Comparison of ENCODE assay signal across 8 cellular contexts in the genomic region with DNA sequence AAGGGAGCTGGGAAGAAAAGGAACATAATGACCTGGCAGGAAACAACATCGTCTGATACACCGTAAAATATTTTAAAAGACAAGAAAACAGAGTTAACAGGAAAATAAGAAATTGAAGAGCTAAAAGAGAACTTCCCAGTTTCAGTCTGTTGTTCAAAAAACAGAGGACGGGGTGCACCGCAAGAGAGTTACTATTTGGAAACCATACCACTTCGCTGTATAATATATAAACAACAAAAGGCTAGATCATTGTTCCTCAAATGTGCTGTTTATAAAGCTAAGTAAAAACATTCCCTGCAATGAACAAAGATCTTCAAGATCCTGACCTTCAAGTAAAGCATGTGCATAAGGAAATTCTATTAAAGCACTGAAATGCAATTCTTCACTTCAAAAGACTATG. TPM values are rescaled to one million over a fixed set of nuclear protein-coding genes. Genes with fewer than 3 reads are reported as not detected.
DNase-seq lines count a peak whose midpoint lies in the region; ATAC-seq and TF ChIP-seq lines count a peak whose summit lies in the region.

No MANE protein-coding gene starts in this region.

- H3K18ac ChIP-seq in mesendoderm (ENCODE audit: low read length): no peak overlapping the region

- DNase-seq in right atrium auricular region (ENCODE audit: low spot score) (no peak), cardiac septum (ENCODE audit: low spot score) (no peak), astrocyte of the cerebellum (ENCODE audit: low read depth) (no peak), mesendoderm (no peak), DMS114 treated with DMSO at 0.1 percent for 48 hours (lab: John Stamatoyannopoulos, UW; ENCODE audit: unreplicated experiment) (no peak), hypothalamus (lab: John Stamatoyannopoulos, UW) (no peak), NCI-H1105 treated with DMSO at 0.1 percent for 48 hours (lab: John Stamatoyannopoulos, UW) (no peak)

- H3K23ac ChIP-seq in mesendoderm (ENCODE audit: low read length): no peak overlapping the region

- H2BK120ac ChIP-seq in mesendoderm (ENCODE audit: low read depth, low read length): no peak overlapping the region

- H3K27ac ChIP-seq in right atrium auricular region (peak overlapping the region; percentile 88 to 93), mesendoderm (ENCODE audit: low read depth, low read length) (no peak overlapping the region)

- H3K4ac ChIP-seq in mesendoderm (ENCODE audit: low read depth, low read length): no peak overlapping the region

- peak overlapping the region; percentile 96 for H3K9ac ChIP-seq in mesendoderm (ENCODE audit: low read length)

- WGBS in mesendoderm (ENCODE audit: extremely low coverage, insufficient coverage, low lambda C conversion rate): no CpG with 5 or more reads among the region's 5 CpGs

- H3K27me3 ChIP-seq in right atrium auricular region (no peaks in the 10 kb centered on the region), mesendoderm (ENCODE audit: insufficient read depth, low read length, poor library complexity) (no peaks in the 10 kb centered on the region)

- H3K4me3 ChIP-seq in right atrium auricular region (peak overlapping the region; percentile 70 to 85), astrocyte of the cerebellum (ENCODE audit: low read depth, low read length) (peak overlapping the region; percentile 79), mesendoderm (ENCODE audit: low read length) (no peak overlapping the region)

- no peak overlapping the region for H4K5ac ChIP-seq in mesendoderm (ENCODE audit: low read length)

- no peak overlapping the region for H2AK5ac ChIP-seq in mesendoderm (ENCODE audit: low read length)

- H3K79me1 ChIP-seq in mesendoderm (ENCODE audit: low read length): peaks cover 8% of the 10 kb centered on the region

- H2BK5ac ChIP-seq in mesendoderm (ENCODE audit: low read length): no peak overlapping the region

- no peak for TF ChIP-seq CTCF in right atrium auricular region (IDR thresholded peaks at IDR 0.05)
- TF ChIP-seq CTCF in astrocyte of the cerebellum (IDR thresholded peaks at IDR 0.05; ENCODE audit: low read depth, low read length, missing control alignments): no peak

- H2BK15ac ChIP-seq in mesendoderm (replicated peaks; ENCODE audit: low read depth): no peak overlapping the region

- peaks cover 0 to 59% of the 10 kb centered on the region in 2 donors for H3K4me1 ChIP-seq in right atrium auricular region
- H3K4me1 ChIP-seq in mesendoderm (ENCODE audit: control insufficient read depth, low read depth, low read length): peaks cover 21% of the 10 kb centered on the region

- H3K79me2 ChIP-seq in mesendoderm (ENCODE audit: control insufficient read depth, insufficient read depth, low read length): peaks cover 54% of the 10 kb centered on the region

- no peak overlapping the region for H4K8ac ChIP-seq in mesendoderm (ENCODE audit: low read depth, low read length)

- intact Hi-C loops in cardiac septum (cut with DNase I): loop anchor here (5.0 kb wide), 1 partner anchor 37 kb away; no protein-coding TSS in a partner anchor

- peak overlapping the region; percentile 12 for H3K4me2 ChIP-seq in mesendoderm (ENCODE audit: low read length)

- H3K56ac ChIP-seq in mesendoderm (ENCODE audit: low read length): no peak overlapping the region

- H3K36me3 ChIP-seq in right atrium auricular region (no peaks in the 10 kb centered on the region), mesendoderm (ENCODE audit: control insufficient read depth, insufficient read depth, low read length) (no peaks in the 10 kb centered on the region)

- in situ Hi-C loops in astrocyte of the cerebellum (cut with HindIII; ENCODE audit: low sequenced_read_pairs): no loop called here

- no peak for ATAC-seq in HG03378 (IDR thresholded peaks at IDR 0.05; ENCODE audit: unreplicated experiment)

- no peaks in the 10 kb centered on the region for H3K9me3 ChIP-seq in right atrium auricular region

RNA-seq across cellular contexts. Expression of gene PPP3R1, which starts 2.1 kb away (rescaled TPM):
- total RNA-seq in right atrium auricular region (10 to 100 TPM; 16.7 to 18.4 TPM), cardiac septum (33.4 TPM)
- polyA plus RNA-seq in mesendoderm (2013, experiment 1 of 2): 42.4 TPM
- 42.0 TPM for polyA plus RNA-seq in mesendoderm (2013, experiment 2 of 2)
